7 cellular contexts compared by ENCODE assay signal in genomic region chr6:131116755-131117360, GRCh38.
DNase-seq lines count a peak whose midpoint lies in the region; ATAC-seq lines count a peak whose summit lies in the region.

No MANE protein-coding gene starts in this region.

- no peak for ATAC-seq in GM19035 (IDR thresholded peaks at IDR 0.05; ENCODE audit: unreplicated experiment)

- in situ Hi-C loops in KBM-7 (cut with MboI; ENCODE audit: low pct_unique_long_range_greater_than_20kb, low sequenced_read_pairs) = loop anchor here (25.0 kb wide), 1 partner anchor 230 kb away; no protein-coding TSS in a partner anchor

- DNase-seq in GM04504 (ENCODE audit: low read depth) (peak; percentile 27), KBM-7 (peak; percentile 74), amniotic stem cell (lab: John Stamatoyannopoulos, UW) (peak; percentile 47), kidney glomerular epithelial cell (lab: John Stamatoyannopoulos, UW) (peak; percentile 58), D341Med (ENCODE audit: low spot score) (no peak), DMS79 treated with DMSO at 0.1 percent for 48 hours (lab: John Stamatoyannopoulos, UW) (no peak)

Comparison
In these comparisons a context has a peak if more than half of its experiments do, and no peak if none do; other contexts are left out.
1. DNase-seq: peak in GM04504 (single experiment), KBM-7 (single experiment), amniotic stem cell (single experiment) and kidney glomerular epithelial cell (single experiment); none in D341Med (single experiment) and DMS79 treated with DMSO at 0.1 percent for 48 hours (single experiment).